ENCODE assay signal across 10 cellular contexts in genomic region chr11:70158201-70158600, GRCh38. TPM values are rescaled to one million over a fixed set of nuclear protein-coding genes. Genes with fewer than 3 reads are reported as not detected.
DNase-seq lines count a peak whose midpoint lies in the region; ATAC-seq and TF ChIP-seq lines count a peak whose summit lies in the region.
"Had no signal": no experiment of that assay in that cellular context is flagged by ENCODE, and none has a peak within 500 bp of the region (broad histone marks: within the 10 kb centered on the region; RNA-seq: fewer than 3 reads in every experiment).

No MANE protein-coding gene starts in this region.

- no peak overlapping the region for H3K27ac ChIP-seq in neural progenitor cell

- H3K27me3 ChIP-seq in neural progenitor cell, result no peaks in the 10 kb centered on the region

- H3K4me1 ChIP-seq in neural progenitor cell, result peaks cover 4% of the 10 kb centered on the region

- H2AFZ ChIP-seq in neural progenitor cell (replicated peaks), result no peak overlapping the region

- H3K79me2 ChIP-seq in neural progenitor cell (ENCODE audit: low read depth), result no peaks in the 10 kb centered on the region

- H3K9ac ChIP-seq in neural progenitor cell, result no peak overlapping the region

- no peaks in the 10 kb centered on the region for H3K9me3 Mint-ChIP-seq in neural progenitor cell
- H3K9me3 Mint-ChIP-seq: effector memory CD8-positive, alpha-beta T cell had no signal

- no peaks in the 10 kb centered on the region for H4K20me1 ChIP-seq in neural progenitor cell (ENCODE audit: low read depth)

- TF ChIP-seq CTCF in GM12864 (IDR thresholded peaks at IDR 0.05; ENCODE audit: low read depth, low read length, missing control alignments) (peak; percentile 32), neural progenitor cell (IDR thresholded peaks at IDR 0.05) (peak; percentile 69)

- ATAC-seq in HG03342 (IDR thresholded peaks at IDR 0.05; ENCODE audit: unreplicated experiment) (no peak), HG03565 (IDR thresholded peaks at IDR 0.05; ENCODE audit: unreplicated experiment) (no peak)
- ATAC-seq: effector memory CD8-positive, alpha-beta T cell; naive thymus-derived CD4-positive, alpha-beta T cell had no signal

- no peaks in the 10 kb centered on the region for H3K36me3 ChIP-seq in neural progenitor cell

- no peak overlapping the region for H3K4me3 ChIP-seq in GM12864 (ENCODE audit: low read depth, low read length)
- no peak overlapping the region for H3K4me3 ChIP-seq in neural progenitor cell

- H3K9me3 ChIP-seq in neural progenitor cell (ENCODE audit: low read depth), result no peaks in the 10 kb centered on the region

- H3K27me3 Mint-ChIP-seq in neural progenitor cell (ENCODE audit: insufficient read depth, low read depth), result peaks cover 24% of the 10 kb centered on the region

- H3F3A ChIP-seq in neural progenitor cell (ENCODE audit: low read depth), result no peaks in the 10 kb centered on the region

- DNase-seq in GM12864 (ENCODE audit: low read depth), result no peak
- peak; percentile 72 for DNase-seq in M059J (ENCODE audit: low read depth)
- peak; percentile 15 for DNase-seq in cerebellum (ENCODE audit: low spot score)
- peak; percentile 83 for DNase-seq in neural progenitor cell (ENCODE audit: low spot score)
- no peak for DNase-seq in stimulated activated CD4-positive, alpha-beta T cell treated with anti-CD3 and anti-CD28 coated beads, Interleukin-2, amount 100 ng/mL, for 48 hours
- DNase-seq: effector memory CD8-positive, alpha-beta T cell; naive thymus-derived CD4-positive, alpha-beta T cell; NCI-H345 had no signal

- no peak overlapping the region for H3K27ac Mint-ChIP-seq in neural progenitor cell
- H3K27ac Mint-ChIP-seq: effector memory CD8-positive, alpha-beta T cell; naive thymus-derived CD4-positive, alpha-beta T cell had no signal

- no peaks in the 10 kb centered on the region for H3K36me3 Mint-ChIP-seq in neural progenitor cell
- H3K36me3 Mint-ChIP-seq: naive thymus-derived CD4-positive, alpha-beta T cell had no signal

- no peak overlapping the region for H3K4me3 Mint-ChIP-seq in neural progenitor cell
- H3K4me3 Mint-ChIP-seq: effector memory CD8-positive, alpha-beta T cell; naive thymus-derived CD4-positive, alpha-beta T cell had no signal

- H3K4me2 ChIP-seq in neural progenitor cell, result no peak overlapping the region

- peaks cover 17% of the 10 kb centered on the region for H3K4me1 Mint-ChIP-seq in neural progenitor cell
- H3K4me1 Mint-ChIP-seq: naive thymus-derived CD4-positive, alpha-beta T cell had no signal

RNA-seq across cellular contexts. Expression of gene FADD, which starts 44.9 kb away (rescaled TPM):
- 35.3 and 51.6 TPM in 2 replicates for total RNA-seq in M059J (2014; rRNA removed; shearing (Covaris generic))
- total RNA-seq in cerebellum, result 11.2 TPM
- 18.9 and 33.6 TPM in 2 replicates for total RNA-seq in neural progenitor cell (ENCODE audit: low replicate concordance)

Comparison
In these comparisons a context has a peak if more than half of its experiments do, and no peak if none do; other contexts are left out.
1. DNase-seq: peak in M059J (single experiment), cerebellum (single experiment) and neural progenitor cell (single experiment); none in GM12864 (single experiment) and stimulated activated CD4-positive, alpha-beta T cell treated with anti-CD3 and anti-CD28 coated beads, Interleukin-2, amount 100 ng/mL, for 48 hours (0 of 2).